In genomic region chr16:50213939-50214519, GRCh38 we compare ENCODE assay signal across 8 cellular contexts. TPM values are rescaled to one million over a fixed set of nuclear protein-coding genes. Genes with fewer than 3 reads are reported as not detected.
DNase-seq lines count a peak whose midpoint lies in the region; ATAC-seq and TF ChIP-seq lines count a peak whose summit lies in the region.

No MANE protein-coding gene starts in this region.

- no peaks in the 10 kb centered on the region for H3K27me3 Mint-ChIP-seq in activated CD4-positive, alpha-beta T cell treated with anti-CD3 and anti-CD28 coated beads, Interleukin-2, amount 10 ng/mL, durations not matched to agents 24 days and 14 days

- no peak overlapping the region for H3K27ac ChIP-seq in gastrocnemius medialis

- in situ Hi-C loops in gastrocnemius medialis (cut with MboI; ENCODE audit: low sequenced_read_pairs in 4 of 4): loop anchor here (10.0 to 25.0 kb wide), 4 partner anchors 141 to 451 kb away; partner anchors contain the start of gene BRD7 (in 1 of the 4)

- H3K27me3 ChIP-seq in gastrocnemius medialis: no peaks in the 10 kb centered on the region

- peak; percentile 80 for DNase-seq in activated CD4-positive, alpha-beta T cell treated with anti-CD3 and anti-CD28 coated beads, Interleukin-2, amount 10 ng/mL, durations not matched to agents 24 days and 14 days
- no peak for DNase-seq in activated CD4-positive, alpha-beta T cell treated with anti-CD3 and anti-CD28 coated beads for 1 hour
- DNase-seq in Kasumi-1 (lab: John Stamatoyannopoulos, UW): peak; percentile 63 to 80
- DNase-seq in germinal center (ENCODE audit: low spot score): peak; percentile 45
- DNase-seq in gastrocnemius medialis: no peak
- no peak for DNase-seq in SHP77 treated with DMSO at 0.1 percent for 48 hours (lab: John Stamatoyannopoulos, UW)

- peaks cover 30% of the 10 kb centered on the region for H3K36me3 Mint-ChIP-seq in activated CD4-positive, alpha-beta T cell treated with anti-CD3 and anti-CD28 coated beads, Interleukin-2, amount 10 ng/mL, durations not matched to agents 24 days and 14 days (ENCODE audit: low read depth)

- H3K4me3 Mint-ChIP-seq in activated CD4-positive, alpha-beta T cell treated with anti-CD3 and anti-CD28 coated beads, Interleukin-2, amount 10 ng/mL, durations not matched to agents 24 days and 14 days: no peak overlapping the region

- H3K9me3 Mint-ChIP-seq in activated CD4-positive, alpha-beta T cell treated with anti-CD3 and anti-CD28 coated beads, Interleukin-2, amount 10 ng/mL, durations not matched to agents 24 days and 14 days: no peaks in the 10 kb centered on the region

- no peaks in the 10 kb centered on the region for H3K9me3 ChIP-seq in gastrocnemius medialis

- no peak for TF ChIP-seq POLR2A in gastrocnemius medialis (IDR thresholded peaks at IDR 0.05)

- H3K4me1 Mint-ChIP-seq in activated CD4-positive, alpha-beta T cell treated with anti-CD3 and anti-CD28 coated beads, Interleukin-2, amount 10 ng/mL, durations not matched to agents 24 days and 14 days: peaks cover 30% of the 10 kb centered on the region

- H3K4me3 ChIP-seq in WI38 (ENCODE audit: low read depth, low read length): no peak overlapping the region
- H3K4me3 ChIP-seq in gastrocnemius medialis: no peak overlapping the region

- intact Hi-C loops in activated CD4-positive, alpha-beta T cell treated with anti-CD3 and anti-CD28 coated beads, Interleukin-2, amount 10 ng/mL, durations not matched to agents 24 days and 14 days (cut with micrococcal nuclease): loop anchor here (1.0 to 10.0 kb wide), 6 partner anchors 53 to 592 kb away; partner anchors contain the start of gene ADCY7
- intact Hi-C loops in gastrocnemius medialis (cut with DNase I; ENCODE audit: low total_unique reads): loop anchor here (2.0 to 10.0 kb wide), 2 partner anchors 141 to 591 kb away; no protein-coding TSS in a partner anchor

- ATAC-seq in gastrocnemius medialis: peak in 1 of 2 donors; percentile 31
- ATAC-seq in GM18502 (IDR thresholded peaks at IDR 0.05; ENCODE audit: poor library complexity, unreplicated experiment): no peak

- H3K27ac Mint-ChIP-seq in activated CD4-positive, alpha-beta T cell treated with anti-CD3 and anti-CD28 coated beads, Interleukin-2, amount 10 ng/mL, durations not matched to agents 24 days and 14 days: peak overlapping the region; percentile 68

- H3K36me3 ChIP-seq in gastrocnemius medialis: peaks cover 0 to 46% of the 10 kb centered on the region in 2 donors

- H3K4me1 ChIP-seq in gastrocnemius medialis: peaks cover 20 to 23% of the 10 kb centered on the region in 2 donors

- TF ChIP-seq CTCF in WI38 (IDR thresholded peaks at IDR 0.05; ENCODE audit: low read depth, low read length): peak; percentile 49; the same call in 1 of the 2 replicates
- peak; percentile 67 to 78 (median 73) for TF ChIP-seq CTCF in gastrocnemius medialis (IDR thresholded peaks at IDR 0.05 in 4 of 5, conservative IDR thresholded peaks at IDR 0.05 in 1 of 5)

RNA-seq across cellular contexts. Expression of gene ADCY7, which starts 52.3 kb away (rescaled TPM):
- 85.6 and 86.2 TPM in 2 replicates for total RNA-seq in activated CD4-positive, alpha-beta T cell treated with anti-CD3 and anti-CD28 coated beads, Interleukin-2, amount 10 ng/mL, durations not matched to agents 24 days and 14 days
- 1 to 10 TPM in 3 of 4 donors, under 1 TPM in 1; 0.90 to 7.3 (median 2.6) TPM for total RNA-seq in gastrocnemius medialis

Comparison
In these comparisons a context has a peak if more than half of its experiments do, and no peak if none do; other contexts are left out.
1. DNase-seq: peak in activated CD4-positive, alpha-beta T cell treated with anti-CD3 and anti-CD28 coated beads, Interleukin-2, amount 10 ng/mL, durations not matched to agents 24 days and 14 days (single experiment), Kasumi-1 (2 of 2) and germinal center (single experiment); none in activated CD4-positive, alpha-beta T cell treated with anti-CD3 and anti-CD28 coated beads for 1 hour (single experiment), gastrocnemius medialis (0 of 2) and SHP77 treated with DMSO at 0.1 percent for 48 hours (single experiment).
2. RNA of gene ADCY7, which starts 52.3 kb away (total RNA-seq): 85.6 to 86.2 TPM in activated CD4-positive, alpha-beta T cell treated with anti-CD3 and anti-CD28 coated beads, Interleukin-2, amount 10 ng/mL, durations not matched to agents 24 days and 14 days; 0.90 to 7.3 TPM in gastrocnemius medialis; every median in the first group is over 10 times any median in the second.